In the genomic region with DNA sequence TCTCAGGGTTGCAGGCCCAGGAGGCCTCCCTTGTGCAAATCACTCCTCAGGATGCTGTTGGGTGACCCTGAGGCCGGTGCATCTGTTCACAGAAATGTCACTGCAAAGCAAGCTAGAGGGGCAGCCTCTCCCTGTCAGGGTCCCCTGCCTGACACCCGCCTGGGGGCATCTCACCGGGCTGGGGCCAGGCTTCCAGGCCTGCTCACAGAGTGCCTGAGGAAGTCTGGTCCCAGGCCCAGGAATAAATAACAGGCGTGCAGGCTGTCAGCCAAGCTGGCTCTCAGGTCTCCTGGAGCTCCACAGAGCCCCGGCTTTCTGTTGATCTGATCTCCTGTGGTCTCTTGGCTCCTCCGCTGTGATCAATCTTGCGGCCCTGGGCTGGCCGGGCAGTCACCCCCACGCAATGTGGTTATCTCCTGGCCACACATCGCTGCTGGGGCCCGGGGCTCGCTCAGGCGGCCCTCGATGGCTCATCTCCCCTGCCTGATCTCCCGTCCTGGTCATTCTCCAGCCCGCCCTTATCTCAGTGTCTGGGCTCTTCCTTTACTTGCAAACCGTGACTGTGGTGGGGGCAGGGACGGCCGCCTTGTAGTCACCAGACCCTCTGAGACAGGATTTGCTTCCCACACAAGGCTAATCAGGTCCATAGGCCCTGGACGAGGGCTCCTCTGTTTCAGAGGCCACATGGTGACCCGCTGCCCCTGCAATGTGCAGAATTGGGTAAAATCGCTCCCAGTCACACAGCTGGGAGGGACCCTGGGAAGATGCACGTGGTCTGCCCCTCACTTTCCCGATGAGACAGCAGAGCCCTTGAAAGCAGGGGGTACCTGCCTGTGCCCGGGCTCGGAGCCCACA, we compare ENCODE assay signal across 14 cellular contexts.
DNase-seq lines count a peak whose midpoint lies in the region; ATAC-seq and TF ChIP-seq lines count a peak whose summit lies in the region.
"Had no signal": no experiment of that assay in that cellular context is flagged by ENCODE, and none has a peak within 500 bp of the region (broad histone marks: within the 10 kb centered on the region; RNA-seq: fewer than 3 reads in every experiment).

No MANE protein-coding gene starts in this region.

- peak overlapping the region; percentile 92 for H3K23ac ChIP-seq in neuronal stem cell (ENCODE audit: low read depth, low read length, poor library complexity)

- no peak overlapping the region for H4K91ac ChIP-seq in neuronal stem cell (ENCODE audit: low read depth, low read length, poor library complexity)

- H2AK5ac ChIP-seq in neuronal stem cell (ENCODE audit: low read depth, low read length): peak overlapping the region; percentile 82

- H2BK12ac ChIP-seq in neuronal stem cell (ENCODE audit: low read length): no peak overlapping the region

- H3K4ac ChIP-seq in neuronal stem cell (ENCODE audit: low read length): peak overlapping the region; percentile 13

- peak overlapping the region; percentile 88 for H2BK15ac ChIP-seq in neuronal stem cell (ENCODE audit: low read length)

- H2BK120ac ChIP-seq in neuronal stem cell (ENCODE audit: low read depth, low read length): peak overlapping the region; percentile 69

- H2BK5ac ChIP-seq in neuronal stem cell (ENCODE audit: low read length): no peak overlapping the region

- no CpG with 5 or more reads among the region's 26 CpGs for WGBS in neuronal stem cell (ENCODE audit: extremely low coverage in 2 of 2, insufficient read length in 2 of 2, insufficient replicate concordance in 1 of 2), 2 donors

- no peaks in the 10 kb centered on the region for H3K27me3 ChIP-seq in neuronal stem cell (ENCODE audit: control insufficient read depth in 3 of 3, insufficient read depth in 3 of 3, low read depth in 1 of 3, low read length in 3 of 3)
- peaks cover 3% of the 10 kb centered on the region for H3K27me3 ChIP-seq in effector memory CD4-positive, alpha-beta T cell (replicated peaks; ENCODE audit: control insufficient read depth, insufficient read depth, low read length, poor library complexity, severe bottlenecking)
- H3K27me3 ChIP-seq: dorsolateral prefrontal cortex had no signal

- no peaks in the 10 kb centered on the region for H3K79me1 ChIP-seq in neuronal stem cell (ENCODE audit: low read depth, low read length)

- ATAC-seq in SK-N-SH treated with all-trans-retinoic acid at 6 μM for 48 hours (peak; percentile 77), GM18868 (IDR thresholded peaks at IDR 0.05; ENCODE audit: unreplicated experiment) (no peak)
- ATAC-seq: activated CD8-positive, alpha-beta T cell treated with anti-CD3 and anti-CD28 coated beads for 36 hours; T-cell had no signal

- H3K18ac ChIP-seq in neuronal stem cell (ENCODE audit: low read length): peak overlapping the region; percentile 12

- no peak overlapping the region for H3K14ac ChIP-seq in neuronal stem cell (ENCODE audit: low read length)

- H3K4me1 ChIP-seq in neuronal stem cell (ENCODE audit: control insufficient read depth in 2 of 2, insufficient read depth in 1 of 2, low read depth in 1 of 2, low read length in 2 of 2): peaks cover 16 to 50% of the 10 kb centered on the region in 2 donors
- H3K4me1 ChIP-seq in effector memory CD4-positive, alpha-beta T cell (ENCODE audit: control insufficient read depth, insufficient read depth, low read length, poor library complexity, severe bottlenecking): no peaks in the 10 kb centered on the region

- no peak overlapping the region for H4K8ac ChIP-seq in neuronal stem cell (ENCODE audit: low read depth, low read length)

- H3K4me3 ChIP-seq in fibroblast of the aortic adventitia (ENCODE audit: low read depth, low read length): no peak overlapping the region
- no peak overlapping the region for H3K4me3 ChIP-seq in neuronal stem cell (ENCODE audit: low read length in 2 of 2)
- H3K4me3 ChIP-seq in effector memory CD4-positive, alpha-beta T cell (ENCODE audit: insufficient read depth, low read depth, low read length, poor library complexity, severe bottlenecking): no peak overlapping the region
- H3K4me3 ChIP-seq: dorsolateral prefrontal cortex had no signal

- H2AFZ ChIP-seq in neuronal stem cell (ENCODE audit: low read length): peak overlapping the region; percentile 87

- H3K36me3 ChIP-seq in neuronal stem cell (replicated peaks in 1 of 2; ENCODE audit: control insufficient read depth in 2 of 2, insufficient read depth in 2 of 2, low read length in 2 of 2): peaks cover 0 to 3% of the 10 kb centered on the region in 2 donors
- H3K36me3 ChIP-seq in effector memory CD4-positive, alpha-beta T cell (ENCODE audit: control insufficient read depth, insufficient read depth, low read length): no peaks in the 10 kb centered on the region

- H3K4me2 ChIP-seq in neuronal stem cell (ENCODE audit: insufficient read depth, low read length, poor library complexity, severe bottlenecking): no peak overlapping the region

- no peak overlapping the region for H3K27ac ChIP-seq in neuronal stem cell (replicated peaks; ENCODE audit: low read length)
- no peak overlapping the region for H3K27ac ChIP-seq in effector memory CD4-positive, alpha-beta T cell (ENCODE audit: insufficient read depth, low read length, poor library complexity, severe bottlenecking)

- no peak for TF ChIP-seq CTCF in fibroblast of the aortic adventitia (IDR thresholded peaks at IDR 0.05; ENCODE audit: insufficient read depth, low read length)

- H3K9ac ChIP-seq in neuronal stem cell (ENCODE audit: low read depth, low read length, poor library complexity): peak overlapping the region; percentile 32

- H3K9me3 ChIP-seq in neuronal stem cell (replicated peaks in 1 of 2; ENCODE audit: control insufficient read depth in 2 of 2, insufficient read depth in 1 of 2, low read depth in 1 of 2, low read length in 2 of 2): peaks cover 0 to 5% of the 10 kb centered on the region in 2 donors
- no peaks in the 10 kb centered on the region for H3K9me3 ChIP-seq in effector memory CD4-positive, alpha-beta T cell (ENCODE audit: control insufficient read depth, low read length)
- H3K9me3 ChIP-seq: Caco-2 had no signal

- peak in 74 of 76 experiments; percentile 62 to 97 (median 91) for DNase-seq in HUDEP-2 (lab: John Stamatoyannopoulos, UW; ENCODE audit: unreplicated experiment in 76 of 76)
- DNase-seq in fibroblast of the aortic adventitia (ENCODE audit: low read depth): peak; percentile 40
- DNase-seq in neuronal stem cell (ENCODE audit: low spot score): no peak
- no peak for DNase-seq in putamen (ENCODE audit: low spot score)
- no peak for DNase-seq in D341Med (ENCODE audit: low spot score)
- DNase-seq in effector memory CD4-positive, alpha-beta T cell: no peak
- DNase-seq: activated CD8-positive, alpha-beta T cell treated with anti-CD3 and anti-CD28 coated beads for 36 hours; activated naive CD4-positive, alpha-beta T cell treated with anti-CD3 and anti-CD28 coated beads for 36 hours; Caco-2; NCI-H1048; T-cell had no signal

TF ChIP-seq in SK-N-SH treated with all-trans-retinoic acid at 6 μM for 48 hours, 23 proteins besides CTCF, POLR2A, EP300 and RAD21 (continues in another document):
- TF ChIP-seq ZNF8 (CRISPR knock-in tag; IDR thresholded peaks at IDR 0.05): no peak
- TF ChIP-seq RARB (CRISPR knock-in tag; IDR thresholded peaks at IDR 0.05): no peak
- no peak for TF ChIP-seq ARNTL (CRISPR knock-in tag; IDR thresholded peaks at IDR 0.05; ENCODE audit: borderline replicate concordance, low read depth)
- TF ChIP-seq ZFP30 (CRISPR knock-in tag; IDR thresholded peaks at IDR 0.05): no peak
- no peak for TF ChIP-seq PPARA (CRISPR knock-in tag; IDR thresholded peaks at IDR 0.05; ENCODE audit: borderline replicate concordance)
- TF ChIP-seq ZNF70 (CRISPR knock-in tag; IDR thresholded peaks at IDR 0.05): no peak
- TF ChIP-seq SNAI2 (CRISPR knock-in tag; IDR thresholded peaks at IDR 0.05): no peak
- TF ChIP-seq OSR1 (CRISPR knock-in tag; IDR thresholded peaks at IDR 0.05): no peak
- TF ChIP-seq GLIS3 (CRISPR knock-in tag; IDR thresholded peaks at IDR 0.05): 0 out of 2 replicates have a peak, but pooled peaks have one; percentile 31
- TF ChIP-seq, protein P1, sequence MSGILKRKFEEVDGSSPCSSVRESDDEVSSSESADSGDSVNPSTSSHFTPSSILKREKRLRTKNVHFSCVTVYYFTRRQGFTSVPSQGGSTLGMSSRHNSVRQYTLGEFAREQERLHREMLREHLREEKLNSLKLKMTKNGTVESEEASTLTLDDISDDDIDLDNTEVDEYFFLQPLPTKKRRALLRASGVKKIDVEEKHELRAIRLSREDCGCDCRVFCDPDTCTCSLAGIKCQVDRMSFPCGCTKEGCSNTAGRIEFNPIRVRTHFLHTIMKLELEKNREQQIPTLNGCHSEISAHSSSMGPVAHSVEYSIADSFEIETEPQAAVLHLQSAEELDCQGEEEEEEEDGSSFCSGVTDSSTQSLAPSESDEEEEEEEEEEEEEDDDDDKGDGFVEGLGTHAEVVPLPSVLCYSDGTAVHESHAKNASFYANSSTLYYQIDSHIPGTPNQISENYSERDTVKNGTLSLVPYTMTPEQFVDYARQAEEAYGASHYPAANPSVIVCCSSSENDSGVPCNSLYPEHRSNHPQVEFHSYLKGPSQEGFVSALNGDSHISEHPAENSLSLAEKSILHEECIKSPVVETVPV (CRISPR knock-in tag; IDR thresholded peaks at IDR 0.05): no peak
- no peak for TF ChIP-seq BACH2 (CRISPR knock-in tag; IDR thresholded peaks at IDR 0.05; ENCODE audit: borderline replicate concordance)
- TF ChIP-seq, protein P2, sequence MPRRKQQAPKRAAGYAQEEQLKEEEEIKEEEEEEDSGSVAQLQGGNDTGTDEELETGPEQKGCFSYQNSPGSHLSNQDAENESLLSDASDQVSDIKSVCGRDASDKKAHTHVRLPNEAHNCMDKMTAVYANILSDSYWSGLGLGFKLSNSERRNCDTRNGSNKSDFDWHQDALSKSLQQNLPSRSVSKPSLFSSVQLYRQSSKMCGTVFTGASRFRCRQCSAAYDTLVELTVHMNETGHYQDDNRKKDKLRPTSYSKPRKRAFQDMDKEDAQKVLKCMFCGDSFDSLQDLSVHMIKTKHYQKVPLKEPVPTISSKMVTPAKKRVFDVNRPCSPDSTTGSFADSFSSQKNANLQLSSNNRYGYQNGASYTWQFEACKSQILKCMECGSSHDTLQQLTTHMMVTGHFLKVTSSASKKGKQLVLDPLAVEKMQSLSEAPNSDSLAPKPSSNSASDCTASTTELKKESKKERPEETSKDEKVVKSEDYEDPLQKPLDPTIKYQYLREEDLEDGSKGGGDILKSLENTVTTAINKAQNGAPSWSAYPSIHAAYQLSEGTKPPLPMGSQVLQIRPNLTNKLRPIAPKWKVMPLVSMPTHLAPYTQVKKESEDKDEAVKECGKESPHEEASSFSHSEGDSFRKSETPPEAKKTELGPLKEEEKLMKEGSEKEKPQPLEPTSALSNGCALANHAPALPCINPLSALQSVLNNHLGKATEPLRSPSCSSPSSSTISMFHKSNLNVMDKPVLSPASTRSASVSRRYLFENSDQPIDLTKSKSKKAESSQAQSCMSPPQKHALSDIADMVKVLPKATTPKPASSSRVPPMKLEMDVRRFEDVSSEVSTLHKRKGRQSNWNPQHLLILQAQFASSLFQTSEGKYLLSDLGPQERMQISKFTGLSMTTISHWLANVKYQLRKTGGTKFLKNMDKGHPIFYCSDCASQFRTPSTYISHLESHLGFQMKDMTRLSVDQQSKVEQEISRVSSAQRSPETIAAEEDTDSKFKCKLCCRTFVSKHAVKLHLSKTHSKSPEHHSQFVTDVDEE (CRISPR knock-in tag; IDR thresholded peaks at IDR 0.05): peak; percentile 93; the same call in 1 of the 2 replicates

Comparison
In these comparisons a context has a peak if more than half of its experiments do, and no peak if none do; other contexts are left out.
1. DNase-seq: peak in HUDEP-2 (74 of 76) and fibroblast of the aortic adventitia (single experiment); none in neuronal stem cell (single experiment), putamen (single experiment), D341Med (single experiment) and effector memory CD4-positive, alpha-beta T cell (0 of 3).